In the genomic region with DNA sequence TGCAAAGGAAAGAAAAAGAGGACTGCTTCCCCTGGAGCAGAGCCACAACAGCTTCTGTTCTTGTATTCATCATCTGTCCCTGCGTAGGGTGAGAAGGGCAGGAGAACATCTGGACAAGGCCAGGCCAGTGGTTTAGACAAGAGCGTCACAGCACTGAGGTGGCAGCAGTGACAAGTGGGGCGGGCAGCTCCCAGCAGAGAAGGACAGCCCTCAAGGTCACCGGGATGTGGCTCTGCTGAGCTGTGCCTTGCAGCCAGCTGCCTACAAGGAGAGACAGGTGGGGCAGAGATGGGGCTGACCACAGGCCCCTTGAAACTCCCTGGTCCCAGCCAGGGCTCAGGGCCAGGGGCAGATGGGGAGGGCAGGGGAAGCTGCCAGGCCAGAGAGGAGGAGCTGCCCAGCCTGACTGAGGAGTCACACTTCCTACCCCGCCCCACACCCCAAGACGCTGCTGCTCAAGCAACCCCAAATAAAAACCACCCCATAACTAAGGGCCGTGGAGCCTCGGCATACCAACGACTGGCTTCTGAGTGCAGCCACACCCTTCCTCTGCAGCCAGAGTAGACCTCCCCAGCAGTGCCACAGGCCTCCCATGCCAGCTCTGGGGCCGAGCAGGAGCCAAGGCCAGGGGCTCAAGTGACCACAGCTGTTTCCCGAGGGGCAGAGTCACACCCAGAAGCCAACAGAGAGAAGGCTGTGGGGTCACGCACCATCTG, we compare ENCODE assay signal across 12 cellular contexts. TPM values are rescaled to one million over a fixed set of nuclear protein-coding genes. Genes with fewer than 3 reads are reported as not detected.
DNase-seq lines count a peak whose midpoint lies in the region; ATAC-seq lines count a peak whose summit lies in the region.
"Had no signal": no experiment of that assay in that cellular context is flagged by ENCODE, and none has a peak within 500 bp of the region (broad histone marks: within the 10 kb centered on the region; RNA-seq: fewer than 3 reads in every experiment).

No MANE protein-coding gene starts in this region.

- no peak overlapping the region for H3K18ac ChIP-seq in mesenchymal stem cell (ENCODE audit: low read depth in 1 of 2, low read length in 2 of 2)

- H3K4me1 ChIP-seq in mesenchymal stem cell (ENCODE audit: control insufficient read depth, insufficient read depth, low read depth, low read length) = peaks cover 45% of the 10 kb centered on the region

- H2BK12ac ChIP-seq in mesenchymal stem cell (ENCODE audit: low read length in 2 of 2) = no peak overlapping the region

- no peak overlapping the region for H4K8ac ChIP-seq in mesenchymal stem cell (ENCODE audit: low read length)

- no peak overlapping the region for H2AFZ ChIP-seq in mesenchymal stem cell (ENCODE audit: low read depth, low read length)

- peak overlapping the region; percentile 50 to 77 for H3K4me3 Mint-ChIP-seq in effector memory CD8-positive, alpha-beta T cell

- no peaks in the 10 kb centered on the region for H3K27me3 Mint-ChIP-seq in effector memory CD8-positive, alpha-beta T cell

- H3K9me3 Mint-ChIP-seq in effector memory CD8-positive, alpha-beta T cell = no peaks in the 10 kb centered on the region

- peaks cover 12% of the 10 kb centered on the region for H3K36me3 Mint-ChIP-seq in effector memory CD8-positive, alpha-beta T cell (ENCODE audit: insufficient read depth)

- H3K27ac Mint-ChIP-seq in effector memory CD8-positive, alpha-beta T cell = peak overlapping the region; percentile 9 to 84

- H4K91ac ChIP-seq in mesenchymal stem cell (ENCODE audit: low read length) = no peak overlapping the region

- H3K9ac ChIP-seq in mesenchymal stem cell (ENCODE audit: low read length) = peak overlapping the region; percentile 51

- no peaks in the 10 kb centered on the region for H3K9me3 ChIP-seq in MG63
- no peaks in the 10 kb centered on the region for H3K9me3 ChIP-seq in mesenchymal stem cell (ENCODE audit: control insufficient read depth, low read length)

- DNase-seq in AML-193 (lab: John Stamatoyannopoulos, UW) (peak; percentile 30 to 38), MG63 (peak; percentile 74), mesenchymal stem cell (no peak), NCI-H1417 (lab: John Stamatoyannopoulos, UW) (no peak), NCI-H524 treated with DMSO at 0.1 percent for 48 hours (lab: John Stamatoyannopoulos, UW) (no peak), CD1c-positive myeloid dendritic cell (ENCODE audit: extremely low spot score) (no peak)
- peak; percentile 23 to 25 (median 24) for DNase-seq in effector memory CD8-positive, alpha-beta T cell
- DNase-seq in activated T-cell treated with anti-CD3 and anti-CD28 coated beads, Interleukin-2, amount 50 U/mL, for 1 hour = no peak
- DNase-seq: hippocampal formation; Karpas-422; NCI-H510A treated with DMSO at 0.1 percent for 48 hours; stimulated activated CD4-positive, alpha-beta T cell treated with anti-CD3 and anti-CD28 coated beads, Interleukin-4, amount 100 ng/mL, for 1 hour had no signal

- peaks cover 19% of the 10 kb centered on the region for H3K36me3 ChIP-seq in MG63
- peaks cover 2 to 22% of the 10 kb centered on the region in 2 experiments for H3K36me3 ChIP-seq in mesenchymal stem cell (ENCODE audit: control insufficient read depth in 1 of 2, insufficient read depth in 2 of 2, low read depth in 1 of 2, low read length in 2 of 2)

- 80% methylated on average over 12 of the region's 12 CpGs for WGBS in mesenchymal stem cell

- H2BK5ac ChIP-seq in mesenchymal stem cell (ENCODE audit: low read depth, low read length, poor library complexity, severe bottlenecking) = no peak overlapping the region

- no peaks in the 10 kb centered on the region for H3K27me3 ChIP-seq in MG63
- H3K27me3 ChIP-seq in mesenchymal stem cell (ENCODE audit: control insufficient read depth in 1 of 2, insufficient read depth in 1 of 2, low read length in 2 of 2) = no peaks in the 10 kb centered on the region

- H3K14ac ChIP-seq in mesenchymal stem cell (ENCODE audit: low read length in 2 of 2) = no peak overlapping the region

- H3K4me3 ChIP-seq in MG63 (no peak overlapping the region), mesenchymal stem cell (ENCODE audit: insufficient read depth in 1 of 2, low read depth in 1 of 2, low read length in 2 of 2) (peak overlapping the region in 1 of 2 experiments; percentile 38)

- H2AK5ac ChIP-seq in mesenchymal stem cell (ENCODE audit: low read length, severe bottlenecking) = no peak overlapping the region

- H2BK120ac ChIP-seq in mesenchymal stem cell (ENCODE audit: low read depth, low read length) = no peak overlapping the region

- no peak overlapping the region for H3K4ac ChIP-seq in mesenchymal stem cell (ENCODE audit: low read depth in 1 of 2, low read length in 2 of 2)

- no peak overlapping the region for H3K23ac ChIP-seq in mesenchymal stem cell (ENCODE audit: low read length in 2 of 2)

- H3K79me1 ChIP-seq in mesenchymal stem cell (replicated peaks; ENCODE audit: low read length, poor library complexity, severe bottlenecking) = peaks cover 23% of the 10 kb centered on the region

- no peak overlapping the region for H2BK15ac ChIP-seq in mesenchymal stem cell (ENCODE audit: low read depth, poor library complexity, severe bottlenecking)

- peak; percentile 72 for ATAC-seq in effector memory CD8-positive, alpha-beta T cell (replicated peaks)

- H3K27ac ChIP-seq in mesenchymal stem cell (ENCODE audit: low read length, poor library complexity, severe bottlenecking) = no peak overlapping the region

- H3K4me1 Mint-ChIP-seq in effector memory CD8-positive, alpha-beta T cell (ENCODE audit: low read depth in 2 of 2) = peaks cover 38 to 70% of the 10 kb centered on the region in 2 donors

- H3K4me2 ChIP-seq in mesenchymal stem cell (ENCODE audit: low read length, poor library complexity, severe bottlenecking) = no peak overlapping the region

RNA-seq across cellular contexts. Expression of gene RAB11FIP5, which starts 5.4 kb away (rescaled TPM):
- 25.8 and 43.8 TPM in 2 replicates for total RNA-seq in MG63 (2014; rRNA removed; shearing (Covaris generic); ENCODE audit: low replicate concordance)
- polyA plus RNA-seq in mesenchymal stem cell (2013, experiment 1 of 2) = 19.7 TPM
- polyA plus RNA-seq in mesenchymal stem cell (2013, experiment 2 of 2) = 18.7 TPM

RNA-seq across cellular contexts. Expression of gene SFXN5, which starts 35.9 kb away (rescaled TPM):
- total RNA-seq in MG63 (2014; rRNA removed; shearing (Covaris generic); ENCODE audit: low replicate concordance) = 2.4 and 6.2 TPM in 2 replicates
- polyA plus RNA-seq in mesenchymal stem cell (2013, experiment 1 of 2) = 9.9 TPM
- polyA plus RNA-seq in mesenchymal stem cell (2013, experiment 2 of 2) = 9.8 TPM

Comparison
In these comparisons a context has a peak if more than half of its experiments do, and no peak if none do; other contexts are left out.
1. DNase-seq: peak in AML-193 (2 of 2), MG63 (single experiment) and effector memory CD8-positive, alpha-beta T cell (3 of 3); none in mesenchymal stem cell (single experiment), NCI-H1417 (0 of 3), NCI-H524 treated with DMSO at 0.1 percent for 48 hours (single experiment), CD1c-positive myeloid dendritic cell (single experiment) and activated T-cell treated with anti-CD3 and anti-CD28 coated beads, Interleukin-2, amount 50 U/mL, for 1 hour (single experiment).